Comparison of ENCODE assay signal across 8 cellular contexts in genomic region chr14:93655078-93655750, GRCh38.
DNase-seq lines count a peak whose midpoint lies in the region; ATAC-seq and TF ChIP-seq lines count a peak whose summit lies in the region.

No MANE protein-coding gene starts in this region.

- CTCF ChIA-PET in AG04450 (lab: Charles Lee): interaction anchor here (0.6 to 2.9 kb wide), 22 partner anchors 8 to 585 kb away, joined by 3 to 20 read pairs (median 4); no protein-coding TSS in a partner anchor

- H3K9me3 Mint-ChIP-seq in stimulated activated naive B cell treated with anti-CD40 and anti-IgM and Interleukin-4, amounts not matched to agents 10 μg/mL and 1 μg/mL and 100 μg/mL, for 72 hours: no peaks in the 10 kb centered on the region

- no peaks in the 10 kb centered on the region for H3K36me3 ChIP-seq in upper lobe of right lung

- H3K27me3 ChIP-seq in AG04450 (ENCODE audit: control insufficient read depth, insufficient read depth, low read length): no peaks in the 10 kb centered on the region
- peaks cover 8% of the 10 kb centered on the region for H3K27me3 ChIP-seq in upper lobe of right lung

- POLR2A ChIA-PET in AG04450 (lab: Yijun Ruan, JAX): no interaction called here

- ATAC-seq in upper lobe of right lung: peak; percentile 55
- no peak for ATAC-seq in HG03571 (IDR thresholded peaks at IDR 0.05; ENCODE audit: unreplicated experiment)
- ATAC-seq in stimulated activated naive B cell treated with anti-CD40 and anti-IgM and Interleukin-4, amounts not matched to agents 10 μg/mL and 1 μg/mL and 100 μg/mL, for 72 hours (replicated peaks): no peak

- TF ChIP-seq CTCF in AG04450 (IDR thresholded peaks at IDR 0.05; ENCODE audit: low read depth, low read length) (peak; percentile 53), GM12872 (IDR thresholded peaks at IDR 0.05; ENCODE audit: insufficient read depth, low read depth, low read length) (peak; percentile 59), astrocyte of the cerebellum (IDR thresholded peaks at IDR 0.05; ENCODE audit: low read depth, low read length, missing control alignments) (peak; percentile 44), upper lobe of right lung (IDR thresholded peaks at IDR 0.05) (peak; percentile 52)

- no peaks in the 10 kb centered on the region for H3K4me1 ChIP-seq in upper lobe of right lung

- H3K27ac ChIP-seq in AG04450 (ENCODE audit: low read depth, low read length) (no peak overlapping the region), upper lobe of right lung (no peak overlapping the region)

- H3K4me3 Mint-ChIP-seq in stimulated activated naive B cell treated with anti-CD40 and anti-IgM and Interleukin-4, amounts not matched to agents 10 μg/mL and 1 μg/mL and 100 μg/mL, for 72 hours: no peak overlapping the region

- no peaks in the 10 kb centered on the region for H3K36me3 Mint-ChIP-seq in stimulated activated naive B cell treated with anti-CD40 and anti-IgM and Interleukin-4, amounts not matched to agents 10 μg/mL and 1 μg/mL and 100 μg/mL, for 72 hours

- H3K9me3 ChIP-seq in AG04450 (ENCODE audit: control insufficient read depth, insufficient read depth, low read length): no peaks in the 10 kb centered on the region
- no peaks in the 10 kb centered on the region for H3K9me3 ChIP-seq in upper lobe of right lung

- H3K27me3 Mint-ChIP-seq in stimulated activated naive B cell treated with anti-CD40 and anti-IgM and Interleukin-4, amounts not matched to agents 10 μg/mL and 1 μg/mL and 100 μg/mL, for 72 hours: peaks cover 28 to 29% of the 10 kb centered on the region in 2 donors

- DNase-seq in AG04450 (ENCODE audit: low read depth, low spot score): no peak
- peak; percentile 58 for DNase-seq in NCI-H2171 (lab: John Stamatoyannopoulos, UW)
- DNase-seq in astrocyte of the cerebellum (ENCODE audit: low read depth): peak; percentile 45
- DNase-seq in iPS-NIHi7 (ENCODE audit: extremely low spot score): peak; percentile 72
- DNase-seq in upper lobe of right lung: no peak
- DNase-seq in stimulated activated naive B cell treated with anti-CD40 and anti-IgM and Interleukin-4, amounts not matched to agents 10 μg/mL and 1 μg/mL and 100 μg/mL, for 72 hours: no peak

- intact Hi-C loops in upper lobe of right lung (cut with DNase I): loop anchor here (10.0 kb wide), 1 partner anchor 240 kb away; no protein-coding TSS in a partner anchor

- H3K4me3 ChIP-seq in AG04450 (ENCODE audit: low read depth, low read length) (no peak overlapping the region), astrocyte of the cerebellum (ENCODE audit: low read depth, low read length) (no peak overlapping the region), upper lobe of right lung (no peak overlapping the region)

- no peaks in the 10 kb centered on the region for H3K4me1 Mint-ChIP-seq in stimulated activated naive B cell treated with anti-CD40 and anti-IgM and Interleukin-4, amounts not matched to agents 10 μg/mL and 1 μg/mL and 100 μg/mL, for 72 hours

- H3K27ac Mint-ChIP-seq in stimulated activated naive B cell treated with anti-CD40 and anti-IgM and Interleukin-4, amounts not matched to agents 10 μg/mL and 1 μg/mL and 100 μg/mL, for 72 hours: no peak overlapping the region

- in situ Hi-C loops in astrocyte of the cerebellum (cut with HindIII; ENCODE audit: low sequenced_read_pairs): no loop called here

Comparison
In these comparisons a context has a peak if more than half of its experiments do, and no peak if none do; other contexts are left out.
1. DNase-seq: peak in NCI-H2171 (single experiment), astrocyte of the cerebellum (single experiment) and iPS-NIHi7 (single experiment); none in AG04450 (single experiment), upper lobe of right lung (single experiment) and stimulated activated naive B cell treated with anti-CD40 and anti-IgM and Interleukin-4, amounts not matched to agents 10 μg/mL and 1 μg/mL and 100 μg/mL, for 72 hours (single experiment).
2. Peak in every context shown above with its lines, with median percentiles within 50 percentile points of each other: CTCF ChIP-seq.